ENCODE assay signal across 8 cellular contexts in genomic region chr22:28882878-28883656, GRCh38. TPM values are rescaled to one million over a fixed set of nuclear protein-coding genes. Genes with fewer than 3 reads are reported as not detected.
DNase-seq lines count a peak whose midpoint lies in the region; ATAC-seq and TF ChIP-seq lines count a peak whose summit lies in the region.

TSS of gene ZNRF3 (plus strand) at chr22:28883572. CDS start at chr22:28883767, 195 bp downstream.

- no peaks in the 10 kb centered on the region for H3K9me3 Mint-ChIP-seq in dendritic cell treated with granulocyte-macrophage colony-stimulating factor and Interleukin-4, amounts not matched to agents 40 ng/mL and 50 ng/mL, for 4 days

- H3K4me1 Mint-ChIP-seq in dendritic cell treated with granulocyte-macrophage colony-stimulating factor and Interleukin-4, amounts not matched to agents 40 ng/mL and 50 ng/mL, for 4 days (ENCODE audit: low read depth): peaks cover 11% of the 10 kb centered on the region

- peaks cover 0 to 21% of the 10 kb centered on the region in 2 donors for H3K4me1 ChIP-seq in left lung

- no peaks in the 10 kb centered on the region for H3K9me3 ChIP-seq in left lung

- ATAC-seq in HG03439 (IDR thresholded peaks at IDR 0.05; ENCODE audit: unreplicated experiment) (peak; percentile 82), left lung (peak; percentile 97), HG02840 (IDR thresholded peaks at IDR 0.05; ENCODE audit: low FRiP score, unreplicated experiment) (no peak)

- no peak for TF ChIP-seq CTCF in GM13977 (IDR thresholded peaks at IDR 0.05; ENCODE audit: extremely low read depth, insufficient read depth, missing control alignments)
- no peak for TF ChIP-seq CTCF in left lung (IDR thresholded peaks at IDR 0.05)

- H3K27me3 ChIP-seq in left lung: peaks cover 0 to 17% of the 10 kb centered on the region in 2 donors

- intact Hi-C loops in dendritic cell treated with granulocyte-macrophage colony-stimulating factor and Interleukin-4, amounts not matched to agents 40 ng/mL and 50 ng/mL, for 4 days (cut with micrococcal nuclease): loop anchor here (5.0 kb wide), 1 partner anchor 269 kb away; no protein-coding TSS in a partner anchor
- intact Hi-C loops in left lung (cut with DNase I): no loop called here

- in situ Hi-C loops in GM13977 (cut with MboI; ENCODE audit: low pct_unique_long_range_greater_than_20kb, low sequenced_read_pairs, unreplicated experiment): no loop called here

- H3K36me3 ChIP-seq in left lung: no peaks in the 10 kb centered on the region

- peaks cover 27% of the 10 kb centered on the region for H3K27me3 Mint-ChIP-seq in dendritic cell treated with granulocyte-macrophage colony-stimulating factor and Interleukin-4, amounts not matched to agents 40 ng/mL and 50 ng/mL, for 4 days

- H3K27ac Mint-ChIP-seq in dendritic cell treated with granulocyte-macrophage colony-stimulating factor and Interleukin-4, amounts not matched to agents 40 ng/mL and 50 ng/mL, for 4 days: peak within 1 kb of the TSS; percentile 70

- peak within 1 kb of the TSS in 1 of 2 donors; percentile 48 for H3K27ac ChIP-seq in left lung

- H3K4me3 Mint-ChIP-seq in dendritic cell treated with granulocyte-macrophage colony-stimulating factor and Interleukin-4, amounts not matched to agents 40 ng/mL and 50 ng/mL, for 4 days: peak within 1 kb of the TSS; percentile 80

- H3K36me3 Mint-ChIP-seq in dendritic cell treated with granulocyte-macrophage colony-stimulating factor and Interleukin-4, amounts not matched to agents 40 ng/mL and 50 ng/mL, for 4 days (ENCODE audit: low read depth): no peaks in the 10 kb centered on the region

- peak within 1 kb of the TSS; percentile 56 to 60 for H3K4me3 ChIP-seq in left lung

- DNase-seq in GM13977 (ENCODE audit: low spot score) (peak; percentile 90), NCI-H69 (lab: John Stamatoyannopoulos, UW) (peak; percentile 98), left lung (peak; percentile 93 to 97)
- peak; percentile 78 to 81 for DNase-seq in activated CD4-positive, alpha-beta T cell treated with anti-CD3 and anti-CD28 coated beads, Interleukin-2, amount 50 U/mL, for 48 hours
- peak; percentile 90 to 95 for DNase-seq in stimulated activated CD4-positive, alpha-beta T cell treated with anti-CD3 and anti-CD28 coated beads, Interleukin-1b, Interleukin-23, amount 100 ng/mL, for 4 hours (ENCODE audit: low read depth in 2 of 2)

RNA-seq across cellular contexts. Expression of gene ZNRF3, which starts in this region (rescaled TPM):
- 10 to 100 TPM in 1 of 2 donors, 1 to 10 TPM in 1; 8.8 to 13.1 TPM for total RNA-seq in left lung
